Comparison of ENCODE assay signal across 21 cellular contexts in the genomic region with DNA sequence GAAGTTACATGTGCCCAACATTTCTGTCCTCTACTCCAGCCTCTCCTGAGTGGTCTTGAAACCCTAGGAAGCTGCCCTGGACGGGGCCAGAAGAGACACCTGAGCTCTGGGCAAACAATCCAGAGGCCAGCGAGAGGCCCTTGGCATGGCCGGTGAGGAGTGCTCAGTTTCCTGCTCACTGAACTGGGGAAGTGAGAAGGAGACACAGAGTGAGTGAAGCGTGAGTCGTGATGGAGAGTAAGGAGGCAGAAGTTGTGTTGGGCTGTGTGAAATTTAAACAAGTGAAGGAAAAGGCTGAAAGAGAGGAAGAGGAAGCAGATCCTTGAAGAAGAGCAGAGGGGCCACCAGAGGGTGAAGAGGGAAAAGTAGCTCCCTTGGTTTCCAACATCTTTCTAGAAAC.
"Had no signal": no experiment of that assay in that cellular context is flagged by ENCODE, and none has a peak within 500 bp of the region (broad histone marks: within the 10 kb centered on the region; RNA-seq: fewer than 3 reads in every experiment).

No MANE protein-coding gene starts in this region.

- H3K9me3 ChIP-seq: adrenal gland, lower lobe of right lung, pancreas had no signal

- H3K36me3 ChIP-seq: adrenal gland, cardiac muscle cell, esophagus squamous epithelium, lower lobe of right lung, neural progenitor cell, pancreas, WERI-Rb-1 had no signal

- H3K27me3 ChIP-seq: adrenal gland, cardiac muscle cell, neural progenitor cell, pancreas had no signal

- H3K4me1 ChIP-seq: adrenal gland, esophagus squamous epithelium, lower lobe of right lung, neural progenitor cell, pancreas had no signal

- DNase-seq: activated CD4-positive, alpha-beta memory T cell treated with anti-CD3 and anti-CD28 coated beads for 36 hours; activated CD4-positive, alpha-beta T cell treated with anti-CD3 and anti-CD28 coated beads for 36 hours; activated CD8-positive, alpha-beta memory T cell treated with anti-CD3 and anti-CD28 coated beads, Interleukin-2, amount 10 ng/mL, durations not matched to agents 7 days and 5 days; activated naive CD4-positive, alpha-beta T cell treated with anti-CD3 and anti-CD28 coated beads for 36 hours; activated T-cell treated with anti-CD3 and anti-CD28 coated beads, Interleukin-2, amount 50 U/mL, for 1 hour; adrenal gland; dorsolateral prefrontal cortex; esophagus squamous epithelium; head of caudate nucleus; immature natural killer cell; lower lobe of right lung; pancreas; retina; stimulated activated CD4-positive, alpha-beta T cell treated with anti-CD3 and anti-CD28 coated beads, Interleukin-2, amount 100 ng/mL, for 48 hours; stimulated activated naive CD4-positive, alpha-beta T cell; T-cell; T-helper 9 cell; trophoblast cell; WERI-Rb-1 had no signal

- H3K4me3 ChIP-seq: adrenal gland, cardiac muscle cell, esophagus squamous epithelium, lower lobe of right lung, neural progenitor cell, pancreas had no signal

- H3K27ac ChIP-seq: adrenal gland, cardiac muscle cell, dorsolateral prefrontal cortex, esophagus squamous epithelium, lower lobe of right lung, neural progenitor cell, pancreas, WERI-Rb-1 had no signal

- ATAC-seq: activated CD4-positive, alpha-beta T cell treated with anti-CD3 and anti-CD28 coated beads for 36 hours; activated CD8-positive, alpha-beta memory T cell treated with anti-CD3 and anti-CD28 coated beads, Interleukin-2, amount 10 ng/mL, durations not matched to agents 7 days and 5 days; lower lobe of right lung; pancreas; T-cell had no signal
